Comparison of ENCODE assay signal across 16 cellular contexts in the genomic region with DNA sequence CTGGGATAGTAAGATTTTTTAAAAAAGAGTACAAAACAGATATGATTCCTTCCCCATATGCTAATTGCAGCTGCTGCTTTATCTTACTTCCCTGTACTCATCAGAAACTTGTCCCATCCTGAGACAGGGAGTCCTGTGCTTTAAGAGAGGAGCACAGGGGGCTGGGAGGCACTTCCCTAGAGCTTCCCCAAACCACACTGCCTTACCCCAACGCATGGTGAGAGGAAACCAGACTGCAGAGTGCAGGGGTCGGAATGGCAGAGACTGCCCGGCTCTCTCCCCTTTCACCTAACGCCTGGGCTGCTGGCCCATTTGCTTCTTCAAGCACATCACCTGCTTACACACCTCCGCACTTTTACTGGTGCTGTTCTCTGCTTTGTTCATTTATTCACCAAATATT.
DNase-seq lines count a peak whose midpoint lies in the region.
"Had no signal": no experiment of that assay in that cellular context is flagged by ENCODE, and none has a peak within 500 bp of the region (broad histone marks: within the 10 kb centered on the region; RNA-seq: fewer than 3 reads in every experiment).

No MANE protein-coding gene starts in this region.

- no peak overlapping the region for H3K27ac Mint-ChIP-seq in activated naive CD4-positive, alpha-beta T cell treated with anti-CD3 and anti-CD28 coated beads, Interleukin-2, amount 10 ng/mL, durations not matched to agents 7 days and 5 days

- H2AK5ac ChIP-seq in neuronal stem cell (ENCODE audit: low read depth, low read length) = no peak overlapping the region

- H3K4me3 ChIP-seq in neuronal stem cell (ENCODE audit: low read length in 2 of 2) = no peak overlapping the region
- H3K4me3 ChIP-seq: K562 had no signal

- peak overlapping the region; percentile 58 for H3K18ac ChIP-seq in neuronal stem cell (ENCODE audit: low read length)

- peaks cover 0 to 3% of the 10 kb centered on the region in 2 donors for H3K9me3 ChIP-seq in neuronal stem cell (replicated peaks in 1 of 2; ENCODE audit: control insufficient read depth in 2 of 2, insufficient read depth in 1 of 2, low read depth in 1 of 2, low read length in 2 of 2)

- peaks cover 0 to 2% of the 10 kb centered on the region in 2 donors for H3K4me1 ChIP-seq in neuronal stem cell (ENCODE audit: control insufficient read depth in 2 of 2, insufficient read depth in 1 of 2, low read depth in 1 of 2, low read length in 2 of 2)

- no peaks in the 10 kb centered on the region for H3K4me1 Mint-ChIP-seq in activated naive CD4-positive, alpha-beta T cell treated with anti-CD3 and anti-CD28 coated beads, Interleukin-2, amount 10 ng/mL, durations not matched to agents 7 days and 5 days
- H3K4me1 Mint-ChIP-seq: CD4-positive, CD25-positive, alpha-beta regulatory T cell had no signal

- no peaks in the 10 kb centered on the region for H3K9me3 Mint-ChIP-seq in activated naive CD4-positive, alpha-beta T cell treated with anti-CD3 and anti-CD28 coated beads, Interleukin-2, amount 10 ng/mL, durations not matched to agents 7 days and 5 days

- H3K36me3 Mint-ChIP-seq in activated naive CD4-positive, alpha-beta T cell treated with anti-CD3 and anti-CD28 coated beads, Interleukin-2, amount 10 ng/mL, durations not matched to agents 7 days and 5 days = no peaks in the 10 kb centered on the region
- H3K36me3 Mint-ChIP-seq: CD4-positive, CD25-positive, alpha-beta regulatory T cell had no signal

- H2BK5ac ChIP-seq in neuronal stem cell (ENCODE audit: low read length) = no peak overlapping the region

- DNase-seq in CD1c-positive myeloid dendritic cell (ENCODE audit: extremely low spot score) (peak; percentile 48), Kasumi-1 (lab: John Stamatoyannopoulos, UW) (peak; percentile 86 to 87), islet precursor cell (peak; percentile 42), neuronal stem cell (ENCODE audit: low spot score) (no peak), NCI-H510A (lab: John Stamatoyannopoulos, UW) (no peak), iPS-NIHi11 (ENCODE audit: low spot score) (no peak)
- DNase-seq in activated naive CD4-positive, alpha-beta T cell treated with anti-CD3 and anti-CD28 coated beads, Interleukin-2, amount 10 ng/mL, durations not matched to agents 7 days and 5 days = no peak
- DNase-seq: CD4-positive, CD25-positive, alpha-beta regulatory T cell; DMS153; DND-41; H7; NCI-H2029; NCI-H69; RPMI8226; SHP77 treated with DMSO at 0.1 percent for 48 hours had no signal

- H2AFZ ChIP-seq in neuronal stem cell (ENCODE audit: low read length) = no peak overlapping the region

- H2BK120ac ChIP-seq in neuronal stem cell (ENCODE audit: low read depth, low read length) = no peak overlapping the region

- H3K27me3 ChIP-seq in neuronal stem cell (ENCODE audit: control insufficient read depth in 3 of 3, insufficient read depth in 3 of 3, low read depth in 1 of 3, low read length in 3 of 3) = peaks cover 0 to 15% (median 0%) of the 10 kb centered on the region in 3 experiments

- no peaks in the 10 kb centered on the region for H3K36me3 ChIP-seq in neuronal stem cell (replicated peaks in 1 of 2; ENCODE audit: control insufficient read depth in 2 of 2, insufficient read depth in 2 of 2, low read length in 2 of 2)

- no peak overlapping the region for H3K9ac ChIP-seq in neuronal stem cell (ENCODE audit: low read depth, low read length, poor library complexity)

- H3K14ac ChIP-seq in neuronal stem cell (ENCODE audit: low read length) = no peak overlapping the region

- H2BK12ac ChIP-seq in neuronal stem cell (ENCODE audit: low read length) = no peak overlapping the region

- H3K27ac ChIP-seq in neuronal stem cell (replicated peaks; ENCODE audit: low read length) = no peak overlapping the region

- CTCF ChIA-PET in activated naive CD4-positive, alpha-beta T cell treated with anti-CD3 and anti-CD28 coated beads, Interleukin-2, amount 10 ng/mL, durations not matched to agents 7 days and 5 days (lab: Charles Lee) = no interaction called here

- H3K79me1 ChIP-seq in neuronal stem cell (ENCODE audit: low read depth, low read length) = no peaks in the 10 kb centered on the region

- no CpG with 5 or more reads among the region's 5 CpGs for WGBS in neuronal stem cell (ENCODE audit: extremely low coverage in 2 of 2, insufficient read length in 2 of 2, insufficient replicate concordance in 1 of 2), 2 donors

- H2BK15ac ChIP-seq in neuronal stem cell (ENCODE audit: low read length) = no peak overlapping the region

- H4K8ac ChIP-seq in neuronal stem cell (ENCODE audit: low read depth, low read length) = no peak overlapping the region

- H3K4me2 ChIP-seq in neuronal stem cell (ENCODE audit: insufficient read depth, low read length, poor library complexity, severe bottlenecking) = no peak overlapping the region

- no peak overlapping the region for H3K4ac ChIP-seq in neuronal stem cell (ENCODE audit: low read length)

- no peak overlapping the region for H3K23ac ChIP-seq in neuronal stem cell (ENCODE audit: low read depth, low read length, poor library complexity)

- H3K4me3 Mint-ChIP-seq in activated naive CD4-positive, alpha-beta T cell treated with anti-CD3 and anti-CD28 coated beads, Interleukin-2, amount 10 ng/mL, durations not matched to agents 7 days and 5 days = no peak overlapping the region
- H3K4me3 Mint-ChIP-seq: CD4-positive, CD25-positive, alpha-beta regulatory T cell had no signal

- no peak overlapping the region for H4K91ac ChIP-seq in neuronal stem cell (ENCODE audit: low read depth, low read length, poor library complexity)

- peaks cover 25% of the 10 kb centered on the region for H3K27me3 Mint-ChIP-seq in activated naive CD4-positive, alpha-beta T cell treated with anti-CD3 and anti-CD28 coated beads, Interleukin-2, amount 10 ng/mL, durations not matched to agents 7 days and 5 days

Comparison
In these comparisons a context has a peak if more than half of its experiments do, and no peak if none do; other contexts are left out.
1. DNase-seq: peak in CD1c-positive myeloid dendritic cell (single experiment), Kasumi-1 (2 of 2) and islet precursor cell (single experiment); none in neuronal stem cell (single experiment), NCI-H510A (single experiment), iPS-NIHi11 (single experiment) and activated naive CD4-positive, alpha-beta T cell treated with anti-CD3 and anti-CD28 coated beads, Interleukin-2, amount 10 ng/mL, durations not matched to agents 7 days and 5 days (single experiment).